8 cellular contexts compared by ENCODE assay signal in genomic region chr5:22212383-22212991, GRCh38.
A peak's percentile ranks its signal among the peaks of the same experiment; 100 is the strongest.
DNase-seq lines count a peak whose midpoint lies in the region; ATAC-seq and TF ChIP-seq lines count a peak whose summit lies in the region.
"Not testable (repeated sequence)": the region's sequence is repeated elsewhere in the genome, so short reads cannot be mapped to it uniquely, and the experiment has no call there.

No MANE protein-coding gene starts in this region.

- H3K4ac ChIP-seq in mesendoderm (ENCODE audit: low read depth, low read length) = not testable (repeated sequence)

- H3K9me3 ChIP-seq in Caco-2; WERI-Rb-1 (ENCODE audit: severe bottlenecking); endocrine pancreas (ENCODE audit: control insufficient read depth, low read length); upper lobe of right lung: not testable (repeated sequence)

- not testable (repeated sequence) for H3K4me1 ChIP-seq in Caco-2; endocrine pancreas (ENCODE audit: control insufficient read depth, insufficient read depth, low read length); mesendoderm (ENCODE audit: control insufficient read depth, low read depth, low read length); upper lobe of right lung

- not testable (repeated sequence) for H3K4me3 ChIP-seq in Caco-2 (ENCODE audit: low read depth, low read length); mesendoderm (ENCODE audit: low read length); upper lobe of right lung
- peak overlapping the region; percentile 61 for H3K4me3 ChIP-seq in WERI-Rb-1 (ENCODE audit: low read depth, low read length)
- H3K4me3 ChIP-seq in endocrine pancreas (ENCODE audit: control insufficient read depth, insufficient read depth, low read length) = peak overlapping the region; percentile 62

- DNase-seq in Caco-2 (peak; percentile 24 to 44), NCI-H1092 treated with DMSO at 0.1 percent for 48 hours (lab: John Stamatoyannopoulos, UW) (peak; percentile 33), WERI-Rb-1 (peak; percentile 70), kidney tubule cell (ENCODE audit: low spot score) (peak; percentile 35), mesendoderm (peak; percentile 54), renal cortical epithelial cell (ENCODE audit: low read depth) (peak; percentile 40)
- DNase-seq in upper lobe of right lung = not testable (repeated sequence)

- H4K5ac ChIP-seq in mesendoderm (ENCODE audit: low read length) = not testable (repeated sequence)

- not testable (repeated sequence) for H3K27me3 ChIP-seq in Caco-2 (replicated peaks; ENCODE audit: control insufficient read depth, insufficient read depth, low read length); WERI-Rb-1 (ENCODE audit: insufficient read depth, low read depth, severe bottlenecking); endocrine pancreas (ENCODE audit: control insufficient read depth, insufficient read depth, low read length); mesendoderm (ENCODE audit: insufficient read depth, low read length, poor library complexity); upper lobe of right lung

- not testable (repeated sequence) for H3K18ac ChIP-seq in mesendoderm (ENCODE audit: low read length)

- BruUV-seq in Caco-2 (replicated peaks; lab: Mats Ljungman, UMichigan) = not testable (repeated sequence)

- H3K9ac ChIP-seq in endocrine pancreas (ENCODE audit: control insufficient read depth, insufficient read depth, low read length); mesendoderm (ENCODE audit: low read length): not testable (repeated sequence)

- H3K9me3 Mint-ChIP-seq in Caco-2 (ENCODE audit: unreplicated experiment) = not testable (repeated sequence)

- not testable (repeated sequence) for H3K79me2 ChIP-seq in mesendoderm (ENCODE audit: control insufficient read depth, insufficient read depth, low read length)

- not testable (repeated sequence) for H3K27ac Mint-ChIP-seq in Caco-2 (ENCODE audit: unreplicated experiment)

- H3K27me3 Mint-ChIP-seq in Caco-2 (ENCODE audit: insufficient read depth, unreplicated experiment) = not testable (repeated sequence)

- not testable (repeated sequence) for H3K4me2 ChIP-seq in mesendoderm (ENCODE audit: low read length)

- TF ChIP-seq CTCF in Caco-2 (IDR thresholded peaks at IDR 0.05; ENCODE audit: insufficient read depth in 1 of 2, low read depth in 1 of 2, low read length in 1 of 2, severe bottlenecking in 1 of 2, unreplicated experiment in 1 of 2); WERI-Rb-1 (IDR thresholded peaks at IDR 0.05; ENCODE audit: low read depth, low read length); upper lobe of right lung (IDR thresholded peaks at IDR 0.05): not testable (repeated sequence)

- H2AK5ac ChIP-seq in mesendoderm (ENCODE audit: low read length) = not testable (repeated sequence)

- WGBS in mesendoderm (ENCODE audit: extremely low coverage, insufficient coverage, low lambda C conversion rate) = no CpG with 5 or more reads among the region's 20 CpGs

- H3K56ac ChIP-seq in mesendoderm (ENCODE audit: low read length) = not testable (repeated sequence)

- not testable (repeated sequence) for H3K36me3 ChIP-seq in Caco-2 (ENCODE audit: control insufficient read depth, insufficient read depth, low read length); WERI-Rb-1; endocrine pancreas (ENCODE audit: control insufficient read depth, insufficient read depth, low read length); mesendoderm (ENCODE audit: control insufficient read depth, insufficient read depth, low read length); upper lobe of right lung

- CTCF ChIA-PET in Caco-2 (lab: Charles Lee) = not testable (repeated sequence)

- not testable (repeated sequence) for H3K23ac ChIP-seq in mesendoderm (ENCODE audit: low read length)

- H4K8ac ChIP-seq in mesendoderm (ENCODE audit: low read depth, low read length) = not testable (repeated sequence)

- H2BK5ac ChIP-seq in mesendoderm (ENCODE audit: low read length) = not testable (repeated sequence)

- not testable (repeated sequence) for H3K79me1 ChIP-seq in mesendoderm (ENCODE audit: low read length)

- intact Hi-C loops in Caco-2 (cut with micrococcal nuclease; ENCODE audit: unreplicated experiment); upper lobe of right lung (cut with DNase I): not testable (repeated sequence)

- H3K4me3 Mint-ChIP-seq in Caco-2 (ENCODE audit: unreplicated experiment) = not testable (repeated sequence)

- peak overlapping the region; percentile 60 for H3K27ac ChIP-seq in WERI-Rb-1
- H3K27ac ChIP-seq in mesendoderm (ENCODE audit: low read depth, low read length); upper lobe of right lung: not testable (repeated sequence)

- H2BK15ac ChIP-seq in mesendoderm (replicated peaks; ENCODE audit: low read depth) = not testable (repeated sequence)

- not testable (repeated sequence) for H3K36me3 Mint-ChIP-seq in Caco-2 (ENCODE audit: insufficient read depth, unreplicated experiment)

- peak; percentile 57 for ATAC-seq in upper lobe of right lung

- not testable (repeated sequence) for H3K4me1 Mint-ChIP-seq in Caco-2 (ENCODE audit: low read depth, unreplicated experiment)

- POLR2A ChIA-PET in Caco-2 (lab: Charles Lee) = not testable (repeated sequence)

- H2BK120ac ChIP-seq in mesendoderm (ENCODE audit: low read depth, low read length) = not testable (repeated sequence)
